Comparison of ENCODE assay signal across 8 cellular contexts in genomic region chr1:221543529-221544120, GRCh38.
DNase-seq lines count a peak whose midpoint lies in the region; ATAC-seq, FAIRE-seq and TF ChIP-seq lines count a peak whose summit lies in the region.

No MANE protein-coding gene starts in this region.

- H3K4me3 Mint-ChIP-seq in astrocyte (ENCODE audit: unreplicated experiment): no peak overlapping the region

- POLR2A ChIA-PET in HEK293 (lab: Yijun Ruan, JAX): no interaction called here

- no peak overlapping the region for H3K9ac ChIP-seq in astrocyte (ENCODE audit: low read length)

- FAIRE-seq in astrocyte (lab: Jason Lieb, UNC) (peak; percentile 52), GM12892 (lab: Jason Lieb, UNC) (no peak)

- intact Hi-C loops in left lung (cut with DNase I): no loop called here

- H3K36me3 Mint-ChIP-seq in astrocyte (ENCODE audit: low read depth, unreplicated experiment): no peaks in the 10 kb centered on the region

- H3K4me2 ChIP-seq in astrocyte (ENCODE audit: low read length): no peak overlapping the region

- H3K4me1 Mint-ChIP-seq in astrocyte (ENCODE audit: low read depth, unreplicated experiment): no peaks in the 10 kb centered on the region

- CTCF ChIA-PET in HEK293 (lab: Yijun Ruan, JAX): interaction anchor here (0.5 to 1.4 kb wide), 10 partner anchors 18 to 1084 kb away, joined by 3 to 10 read pairs (median 3); no protein-coding TSS in a partner anchor

- no peaks in the 10 kb centered on the region for H3K9me3 Mint-ChIP-seq in astrocyte (ENCODE audit: unreplicated experiment)

- H3K4me3 ChIP-seq in HEK293 (ENCODE audit: low read depth, low read length): no peak overlapping the region
- H3K4me3 ChIP-seq in astrocyte (ENCODE audit: insufficient read depth, low read depth, low read length): no peak overlapping the region
- H3K4me3 ChIP-seq in left lung: no peak overlapping the region

- DNase-seq in Ammon's horn (ENCODE audit: low spot score) (peak; percentile 50), astrocyte (ENCODE audit: low read depth) (peak; percentile 9), left lung (no peak), GM12892 (ENCODE audit: insufficient read length) (no peak)

- no peaks in the 10 kb centered on the region for H3K27me3 ChIP-seq in astrocyte (ENCODE audit: insufficient read depth, low read length)
- H3K27me3 ChIP-seq in left lung: no peaks in the 10 kb centered on the region

- no peaks in the 10 kb centered on the region for H3K9me3 ChIP-seq in HEK293 (ENCODE audit: control insufficient read depth, insufficient read depth, low read depth, low read length)
- H3K9me3 ChIP-seq in astrocyte (ENCODE audit: insufficient read depth, low read depth, low read length): no peaks in the 10 kb centered on the region
- H3K9me3 ChIP-seq in left lung: no peaks in the 10 kb centered on the region

- H3K79me2 ChIP-seq in astrocyte (ENCODE audit: insufficient read depth, low read length): no peaks in the 10 kb centered on the region

- no peak overlapping the region for H2AFZ ChIP-seq in astrocyte (ENCODE audit: low read depth, low read length)

- H3K36me3 ChIP-seq in HEK293 (ENCODE audit: control insufficient read depth in 2 of 2, insufficient read depth in 1 of 2, low read length in 2 of 2) (no peaks in the 10 kb centered on the region), astrocyte (ENCODE audit: insufficient read depth, low read length) (no peaks in the 10 kb centered on the region), left lung (no peaks in the 10 kb centered on the region)

- H4K20me1 ChIP-seq in astrocyte (ENCODE audit: insufficient read depth, low read length): no peaks in the 10 kb centered on the region

- H3K27ac ChIP-seq in HEK293 (ENCODE audit: extremely low read depth, low read depth, low read length) (no peak overlapping the region), astrocyte (ENCODE audit: low read depth, low read length) (no peak overlapping the region), left lung (no peak overlapping the region)

- peak overlapping the region; percentile 29 for H3K27ac Mint-ChIP-seq in astrocyte (ENCODE audit: unreplicated experiment)

- TF ChIP-seq POLR2A in GM12892 (IDR thresholded peaks at IDR 0.05; ENCODE audit: low read depth, low read length): no peak

- ATAC-seq in left lung (peak; percentile 48), GM18520 (IDR thresholded peaks at IDR 0.05; ENCODE audit: unreplicated experiment) (no peak), GM18502 (IDR thresholded peaks at IDR 0.05; ENCODE audit: poor library complexity, unreplicated experiment) (no peak), HG03108 (IDR thresholded peaks at IDR 0.05; ENCODE audit: unreplicated experiment) (no peak)

- H3K4me1 ChIP-seq in HEK293 (ENCODE audit: control insufficient read depth, insufficient read depth, low read length): no peaks in the 10 kb centered on the region
- H3K4me1 ChIP-seq in astrocyte (ENCODE audit: insufficient read depth, low read length): no peaks in the 10 kb centered on the region
- no peaks in the 10 kb centered on the region for H3K4me1 ChIP-seq in left lung

- no peaks in the 10 kb centered on the region for H3K27me3 Mint-ChIP-seq in astrocyte (ENCODE audit: low read depth, unreplicated experiment)

- TF ChIP-seq CTCF in HEK293 (tag by site-specific recombination; IDR thresholded peaks at IDR 0.05) (peak; percentile 20; the same call in 1 of the 2 replicates), astrocyte (IDR thresholded peaks at IDR 0.05; ENCODE audit: insufficient read depth, low read depth, low read length) (peak; percentile 45), left lung (IDR thresholded peaks at IDR 0.05) (peak in 1 of 2 donors; percentile 19)

TF ChIP-seq in HEK293, 187 proteins besides CTCF, POLR2A, EP300 and RAD21:
- peak; percentile 53 for TF ChIP-seq ZNF654 (tag by site-specific recombination; IDR thresholded peaks at IDR 0.05; ENCODE audit: low read depth)
- TF ChIP-seq ZFP3 (tag by site-specific recombination; IDR thresholded peaks at IDR 0.05; ENCODE audit: low read depth): no peak

Comparison
In these comparisons a context has a peak if more than half of its experiments do, and no peak if none do; other contexts are left out.
1. DNase-seq: peak in Ammon's horn (single experiment) and astrocyte (single experiment); none in left lung (0 of 2) and GM12892 (single experiment).